Comparison of ENCODE assay signal across 7 cellular contexts in the genomic region with DNA sequence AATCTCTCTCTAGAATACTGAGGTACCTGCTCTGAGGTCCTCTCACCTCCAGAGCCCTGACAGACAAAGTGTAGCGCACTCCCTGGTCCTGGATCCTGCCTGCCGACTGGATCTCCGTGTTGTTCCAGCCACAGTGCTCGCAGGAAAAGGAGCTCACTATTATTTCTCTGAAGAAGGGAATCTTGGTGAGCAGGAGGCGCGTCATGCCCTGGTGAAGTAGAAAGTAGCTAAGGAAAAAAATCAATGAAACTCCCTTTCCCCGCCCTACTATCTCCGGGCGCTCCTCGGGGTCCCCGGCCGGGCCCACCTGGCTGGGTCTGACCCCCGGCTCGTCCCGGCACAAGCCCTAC. TPM values are rescaled to one million over a fixed set of nuclear protein-coding genes. Genes with fewer than 3 reads are reported as not detected.
A peak's percentile ranks its signal among the peaks of the same experiment; 100 is the strongest.
DNase-seq lines count a peak whose midpoint lies in the region; ATAC-seq and TF ChIP-seq lines count a peak whose summit lies in the region.

No MANE protein-coding gene starts in this region.

- peak overlapping the region; percentile 83 for H3K9ac ChIP-seq in fibroblast of lung (ENCODE audit: insufficient read depth, low read length)
- peak overlapping the region; percentile 17 for H3K9ac ChIP-seq in rectal smooth muscle tissue (ENCODE audit: low read length)

- no peak for TF ChIP-seq POLR2A in Peyer's patch (IDR thresholded peaks at IDR 0.05)

- H3K36me3 ChIP-seq in Peyer's patch (peaks cover 0 to 42% (median 0%) of the 10 kb centered on the region in 3 donors), fibroblast of lung (ENCODE audit: control insufficient read depth, insufficient read depth, low read length) (peaks cover 18% of the 10 kb centered on the region), rectal smooth muscle tissue (ENCODE audit: control insufficient read depth, insufficient read depth, low read length) (peaks cover 28% of the 10 kb centered on the region)

- H3K79me2 ChIP-seq in fibroblast of lung (ENCODE audit: control insufficient read depth, insufficient read depth, low read length): peaks cover 11% of the 10 kb centered on the region

- H2AFZ ChIP-seq in fibroblast of lung (ENCODE audit: low read length): peak overlapping the region; percentile 46

- H3K4me3 ChIP-seq in Peyer's patch (peak overlapping the region; percentile 79 to 100 (median 94)), fibroblast of lung (replicated peaks in 1 of 4; ENCODE audit: control extremely low read depth in 1 of 4, insufficient read depth in 1 of 4, low read depth in 3 of 4, low read length in 4 of 4) (peak overlapping the region; percentile 68 to 90 (median 80)), rectal smooth muscle tissue (ENCODE audit: low read length) (peak overlapping the region; percentile 82)

- peak; percentile 14 for ATAC-seq in GM21528 (IDR thresholded peaks at IDR 0.05; ENCODE audit: low FRiP score, unreplicated experiment)

- H3K9me3 ChIP-seq in Peyer's patch: no peaks in the 10 kb centered on the region
- no peaks in the 10 kb centered on the region for H3K9me3 ChIP-seq in fibroblast of lung (ENCODE audit: control insufficient read depth, insufficient read depth, low read depth, low read length)

- H4K20me1 ChIP-seq in fibroblast of lung (ENCODE audit: control insufficient read depth, extremely low read depth, insufficient read depth, low read length): no peaks in the 10 kb centered on the region

- H3K4me1 ChIP-seq in Peyer's patch: peaks cover 0 to 20% (median 6%) of the 10 kb centered on the region in 4 donors
- peaks cover 3% of the 10 kb centered on the region for H3K4me1 ChIP-seq in fibroblast of lung (ENCODE audit: control insufficient read depth, extremely low read depth, insufficient read depth, low read length)
- H3K4me1 ChIP-seq in rectal smooth muscle tissue (ENCODE audit: control insufficient read depth, insufficient read depth, low read length): peaks cover 7% of the 10 kb centered on the region

- TF ChIP-seq CTCF in Peyer's patch (IDR thresholded peaks at IDR 0.05) (no peak), fibroblast of lung (conservative IDR thresholded peaks at IDR 0.05 in 1 of 2, IDR thresholded peaks at IDR 0.05 in 1 of 2; ENCODE audit: low read depth in 1 of 2, low read length in 2 of 2) (no peak)

- peak overlapping the region; percentile 87 for H3K4me2 ChIP-seq in fibroblast of lung (ENCODE audit: extremely low read depth, insufficient read depth, low read length)

- H3K27ac ChIP-seq in Peyer's patch (peak overlapping the region; percentile 83 to 94 (median 87)), fibroblast of lung (ENCODE audit: insufficient read depth, low read length) (peak overlapping the region; percentile 85), rectal smooth muscle tissue (ENCODE audit: low read depth, low read length) (peak overlapping the region; percentile 72)

- H3K27me3 ChIP-seq in Peyer's patch (no peaks in the 10 kb centered on the region), fibroblast of lung (ENCODE audit: control insufficient read depth, insufficient read depth, low read length) (no peaks in the 10 kb centered on the region), rectal smooth muscle tissue (ENCODE audit: control insufficient read depth, insufficient read depth, low read length) (no peaks in the 10 kb centered on the region)

- no peak for DNase-seq in Peyer's patch
- DNase-seq in fibroblast of lung (ENCODE audit: low read depth in 2 of 2): no peak
- no peak for DNase-seq in NCI-H2227 treated with DMSO at 0.1 percent for 48 hours (lab: John Stamatoyannopoulos, UW)
- no peak for DNase-seq in occipital lobe (lab: John Stamatoyannopoulos, UW)
- no peak for DNase-seq in NCI-H1930 (lab: John Stamatoyannopoulos, UW)

RNA-seq across cellular contexts. Expression of a gene that starts 0.4 kb away (rescaled TPM):
- 10 to 100 TPM; 17.0 to 52.6 (median 32.5) TPM for total RNA-seq in Peyer's patch
- total RNA-seq in fibroblast of lung: 28.4 and 30.8 TPM in 2 replicates
- 56.4 and 65.3 TPM in 2 replicates for polyA plus RNA-seq in fibroblast of lung
- 33.1 and 40.7 TPM in 2 replicates for polyA plus RNA-seq in fibroblast of lung (2012)
- polyA minus RNA-seq in fibroblast of lung (ENCODE audit: low replicate concordance): 30.9 and 35.8 TPM in 2 replicates
- total RNA-seq in occipital lobe: 39.6 TPM

RNA-seq across cellular contexts. Expression of a gene that starts 4.3 kb away (rescaled TPM):
- total RNA-seq in Peyer's patch (1 to 10 TPM in 2 of 4 donors, not detected in 2; 2.8 to 3.2 TPM), fibroblast of lung (not detected in 2 replicates), occipital lobe (not detected)
- not detected in 2 replicates for polyA plus RNA-seq in fibroblast of lung
- not detected in 2 replicates for polyA plus RNA-seq in fibroblast of lung (2012)
- not detected in 2 replicates for polyA minus RNA-seq in fibroblast of lung (ENCODE audit: low replicate concordance)

RNA-seq across cellular contexts. Expression of a gene that starts 14.6 kb away (rescaled TPM):
- 10 to 100 TPM; 16.3 to 42.9 (median 20.1) TPM for total RNA-seq in Peyer's patch
- total RNA-seq in fibroblast of lung: 12.7 and 14.9 TPM in 2 replicates
- polyA plus RNA-seq in fibroblast of lung: 13.0 and 16.8 TPM in 2 replicates
- 10.0 and 12.3 TPM in 2 replicates for polyA plus RNA-seq in fibroblast of lung (2012)
- polyA minus RNA-seq in fibroblast of lung (ENCODE audit: low replicate concordance): 9.7 and 11.1 TPM in 2 replicates
- total RNA-seq in occipital lobe: 15.4 TPM

RNA-seq across cellular contexts. Expression of a gene that starts 35.7 kb away (rescaled TPM):
- total RNA-seq in Peyer's patch (over 10,000 TPM in 1 of 4 donors, 1,000 to 10,000 TPM in 2, 100 to 1,000 TPM in 1; 107 to 10,211 (median 6,146) TPM), fibroblast of lung (not detected in 2 replicates), occipital lobe (not detected)
- not detected in 2 replicates for polyA plus RNA-seq in fibroblast of lung
- polyA plus RNA-seq in fibroblast of lung (2012): not detected in 2 replicates
- polyA minus RNA-seq in fibroblast of lung (ENCODE audit: low replicate concordance): not detected in 2 replicates

RNA-seq across cellular contexts. Expression of a gene that starts 42.3 kb away (rescaled TPM):
- over 10,000 TPM in 1 of 4 donors, 1,000 to 10,000 TPM in 2, 100 to 1,000 TPM in 1; 276 to 11,857 (median 5,024) TPM for total RNA-seq in Peyer's patch
- total RNA-seq in fibroblast of lung: not detected in 2 replicates
- not detected in 2 replicates for polyA plus RNA-seq in fibroblast of lung
- not detected in 2 replicates for polyA plus RNA-seq in fibroblast of lung (2012)
- not detected in 2 replicates for polyA minus RNA-seq in fibroblast of lung (ENCODE audit: low replicate concordance)
- total RNA-seq in occipital lobe: not detected
